8 cellular contexts compared by ENCODE assay signal in the genomic region with DNA sequence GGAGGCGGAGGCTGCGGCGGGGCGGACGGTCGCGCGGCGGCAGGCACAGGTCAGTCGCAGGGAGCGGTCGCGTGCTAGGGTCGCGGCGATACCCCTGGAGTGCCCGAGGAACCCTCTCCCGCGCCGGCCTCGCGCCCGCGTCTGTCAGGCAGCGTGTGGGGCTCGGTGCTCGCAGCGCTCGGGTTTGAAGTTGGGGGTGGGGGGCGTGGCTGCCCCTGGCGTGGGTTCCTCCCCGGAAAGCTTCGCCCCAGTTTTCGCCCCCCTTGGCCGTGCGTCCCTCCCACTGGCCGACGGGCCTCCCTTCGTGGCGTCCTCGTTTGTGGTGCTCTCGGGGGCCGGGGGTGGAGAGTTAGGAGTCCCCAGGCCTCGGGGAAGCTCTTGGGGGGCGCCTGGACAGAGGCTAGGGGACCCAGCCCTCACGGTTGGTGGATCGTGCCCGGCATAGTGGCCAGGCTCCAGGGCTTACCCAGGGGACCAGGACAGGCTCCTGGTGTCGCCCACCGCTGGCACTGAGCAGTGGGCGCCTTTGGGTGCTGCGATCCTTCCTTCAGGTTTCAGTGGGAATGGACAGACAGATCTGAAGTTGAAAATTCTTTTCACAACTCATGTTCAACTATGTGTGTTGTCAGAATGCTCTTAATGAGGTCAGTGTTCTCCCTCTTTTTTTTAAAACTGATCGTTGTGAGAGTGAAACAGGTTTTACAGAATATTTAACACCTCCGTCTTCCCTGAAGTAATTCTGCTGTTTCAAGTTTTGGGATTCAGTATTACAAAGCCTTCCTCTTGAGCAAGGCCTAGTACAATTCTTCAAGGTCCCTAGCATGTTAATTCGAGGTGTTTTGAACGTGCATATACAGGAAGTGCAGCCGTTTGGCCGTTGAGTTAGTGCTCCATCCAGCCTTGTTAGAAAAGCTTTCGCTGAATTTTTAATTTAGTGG. TPM values are rescaled to one million over a fixed set of nuclear protein-coding genes. Genes with fewer than 3 reads are reported as not detected.
A peak's percentile ranks its signal among the peaks of the same experiment; 100 is the strongest.
DNase-seq lines count a peak whose midpoint lies in the region; ATAC-seq and TF ChIP-seq lines count a peak whose summit lies in the region.

No MANE protein-coding gene starts in this region.

- peak overlapping the region; percentile 68 for H3K9ac ChIP-seq in HUES48 (ENCODE audit: low read depth, low read length)
- H3K9ac ChIP-seq in mucosa of rectum (ENCODE audit: low read depth in 1 of 2, low read length in 2 of 2), result peak overlapping the region; percentile 97 to 98

- no peaks in the 10 kb centered on the region for H3K9me3 ChIP-seq in CD4-positive, alpha-beta T cell (ENCODE audit: control insufficient read depth, low read length)
- H3K9me3 ChIP-seq in HUES48 (ENCODE audit: control insufficient read depth, insufficient read depth, low read length), result no peaks in the 10 kb centered on the region
- no peaks in the 10 kb centered on the region for H3K9me3 ChIP-seq in WERI-Rb-1 (ENCODE audit: severe bottlenecking)
- H3K9me3 ChIP-seq in mucosa of rectum (ENCODE audit: control insufficient read depth in 2 of 2, low read length in 2 of 2), result no peaks in the 10 kb centered on the region

- intact Hi-C loops in CD4-positive, alpha-beta T cell (cut with DNase I, micrococcal nuclease), result loop anchor here (1.0 to 10.0 kb wide), 8 partner anchors 41 to 1049 kb away; a partner anchor contains a TSS

- CTCF ChIA-PET in CD4-positive, alpha-beta T cell (lab: Charles Lee), result interaction anchor here (1.0 kb wide), 1 partner anchor 142 kb away, joined by 3 read pairs; a partner anchor contains a TSS

- TF ChIP-seq CTCF in CD4-positive, alpha-beta T cell (IDR thresholded peaks at IDR 0.05), result no peak
- TF ChIP-seq CTCF in WERI-Rb-1 (IDR thresholded peaks at IDR 0.05; ENCODE audit: low read depth, low read length) (no peak), coronary artery (IDR thresholded peaks at IDR 0.05) (no peak)

- peaks cover 37% of the 10 kb centered on the region for H3K4me1 Mint-ChIP-seq in CD4-positive, alpha-beta T cell (ENCODE audit: low read depth)
- H3K4me1 Mint-ChIP-seq in stimulated activated naive CD8-positive, alpha-beta T cell treated with anti-CD3 and anti-CD28 coated beads, Interleukin-15, amount 100 ng/mL, for 72 hours, result peaks cover 41% of the 10 kb centered on the region

- peaks cover 4% of the 10 kb centered on the region for H3K27me3 Mint-ChIP-seq in CD4-positive, alpha-beta T cell
- peaks cover 23% of the 10 kb centered on the region for H3K27me3 Mint-ChIP-seq in stimulated activated naive CD8-positive, alpha-beta T cell treated with anti-CD3 and anti-CD28 coated beads, Interleukin-15, amount 100 ng/mL, for 72 hours

- H3K27me3 ChIP-seq in CD4-positive, alpha-beta T cell (ENCODE audit: control insufficient read depth, insufficient read depth, low read length), result no peaks in the 10 kb centered on the region
- H3K27me3 ChIP-seq in HUES48 (ENCODE audit: control insufficient read depth, insufficient read depth, low read length), result no peaks in the 10 kb centered on the region
- H3K27me3 ChIP-seq in WERI-Rb-1 (ENCODE audit: insufficient read depth, low read depth, severe bottlenecking), result no peaks in the 10 kb centered on the region
- no peaks in the 10 kb centered on the region for H3K27me3 ChIP-seq in mucosa of rectum (ENCODE audit: control insufficient read depth in 2 of 2, insufficient read depth in 2 of 2, low read length in 2 of 2)

- ATAC-seq in CD4-positive, alpha-beta T cell (ENCODE audit: poor library complexity), result peak; percentile 12
- ATAC-seq in GM19043 (IDR thresholded peaks at IDR 0.05; ENCODE audit: low read depth, unreplicated experiment) (peak; percentile 23), HG02678 (IDR thresholded peaks at IDR 0.05; ENCODE audit: unreplicated experiment) (no peak)
- ATAC-seq in stimulated activated naive CD8-positive, alpha-beta T cell treated with anti-CD3 and anti-CD28 coated beads, Interleukin-15, amount 100 ng/mL, for 72 hours, result peak; percentile 56

- H3K4me3 Mint-ChIP-seq in CD4-positive, alpha-beta T cell, result peak overlapping the region; percentile 98
- H3K4me3 Mint-ChIP-seq in stimulated activated naive CD8-positive, alpha-beta T cell treated with anti-CD3 and anti-CD28 coated beads, Interleukin-15, amount 100 ng/mL, for 72 hours, result peak overlapping the region; percentile 96 to 99

- H3K4me3 ChIP-seq in HUES48 (ENCODE audit: low read depth, low read length), result peak overlapping the region; percentile 91
- peak overlapping the region; percentile 87 for H3K4me3 ChIP-seq in WERI-Rb-1 (ENCODE audit: low read depth, low read length)
- peak overlapping the region; percentile 100 for H3K4me3 ChIP-seq in coronary artery
- peak overlapping the region; percentile 83 to 99 for H3K4me3 ChIP-seq in mucosa of rectum (ENCODE audit: low read length in 2 of 2)

- DNase-seq in CD4-positive, alpha-beta T cell, result peak in 9 of 10 experiments; percentile 21 to 52 (median 37)
- DNase-seq in WERI-Rb-1 (no peak), coronary artery (ENCODE audit: low spot score) (peak; percentile 77)
- peak; percentile 13 to 70 for DNase-seq in stimulated activated naive CD8-positive, alpha-beta T cell treated with anti-CD3 and anti-CD28 coated beads, Interleukin-15, amount 100 ng/mL, for 72 hours

- H3K9me3 Mint-ChIP-seq in CD4-positive, alpha-beta T cell, result no peaks in the 10 kb centered on the region
- no peaks in the 10 kb centered on the region for H3K9me3 Mint-ChIP-seq in stimulated activated naive CD8-positive, alpha-beta T cell treated with anti-CD3 and anti-CD28 coated beads, Interleukin-15, amount 100 ng/mL, for 72 hours

- H3K27ac ChIP-seq in CD4-positive, alpha-beta T cell (ENCODE audit: low read depth, low read length), result peak overlapping the region; percentile 59
- H3K27ac ChIP-seq in HUES48 (ENCODE audit: low read depth, low read length) (peak overlapping the region; percentile 87), WERI-Rb-1 (peak overlapping the region; percentile 74), coronary artery (peak overlapping the region; percentile 80 to 98), mucosa of rectum (ENCODE audit: low read depth in 2 of 2, low read length in 2 of 2) (peak overlapping the region; percentile 96 to 100)

- H3K27ac Mint-ChIP-seq in CD4-positive, alpha-beta T cell, result peak overlapping the region; percentile 92
- H3K27ac Mint-ChIP-seq in stimulated activated naive CD8-positive, alpha-beta T cell treated with anti-CD3 and anti-CD28 coated beads, Interleukin-15, amount 100 ng/mL, for 72 hours, result peak overlapping the region; percentile 72 to 99

- H3K4me1 ChIP-seq in HUES48 (ENCODE audit: control insufficient read depth, insufficient read depth, low read length) (peaks cover 9% of the 10 kb centered on the region; the same call in 1 of the 2 replicates), mucosa of rectum (ENCODE audit: control insufficient read depth in 2 of 2, insufficient read depth in 2 of 2, low read length in 2 of 2) (peaks cover 2 to 16% of the 10 kb centered on the region in 2 donors)

- POLR2A ChIA-PET in CD4-positive, alpha-beta T cell (lab: Charles Lee), result interaction anchor here (1.0 to 2.0 kb wide), 5 partner anchors 11 to 438 kb away, joined by 3 to 10 read pairs (median 4); a partner anchor contains a TSS

- peaks cover 40% of the 10 kb centered on the region for H3K36me3 Mint-ChIP-seq in CD4-positive, alpha-beta T cell (ENCODE audit: low read depth)

- H3K36me3 ChIP-seq in HUES48 (ENCODE audit: control insufficient read depth, insufficient read depth, low read length), result peaks cover 10% of the 10 kb centered on the region
- peaks cover 8% of the 10 kb centered on the region for H3K36me3 ChIP-seq in WERI-Rb-1
- peaks cover 0 to 2% of the 10 kb centered on the region in 2 donors for H3K36me3 ChIP-seq in mucosa of rectum (ENCODE audit: control insufficient read depth in 2 of 2, insufficient read depth in 2 of 2, low read length in 2 of 2)

RNA-seq across cellular contexts. Expression of a gene that starts 0.6 kb away (rescaled TPM):
- total RNA-seq in CD4-positive, alpha-beta T cell, result 1 to 10 TPM; 6.5 to 7.8 TPM
